Comparison of ENCODE assay signal across 8 cellular contexts in genomic region chr1:25895365-25895990, GRCh38. TPM values are rescaled to one million over a fixed set of nuclear protein-coding genes. Genes with fewer than 3 reads are reported as not detected.
DNase-seq lines count a peak whose midpoint lies in the region; ATAC-seq and TF ChIP-seq lines count a peak whose summit lies in the region.

No MANE protein-coding gene starts in this region.

- ATAC-seq in GM18868 (IDR thresholded peaks at IDR 0.05; ENCODE audit: unreplicated experiment) (peak; percentile 80), HG03280 (IDR thresholded peaks at IDR 0.05; ENCODE audit: unreplicated experiment) (peak; percentile 84)

- POLR2A ChIA-PET in AG04449 (lab: Yijun Ruan, JAX) = interaction anchor here (0.8 to 2.6 kb wide), 7 partner anchors 17 to 126 kb away, joined by 3 to 14 read pairs (median 4); partner anchors contain the start of genes EXTL1, PAFAH2 and PAQR7
- POLR2A ChIA-PET in MCF 10A (lab: Yijun Ruan, JAX) = interaction anchor here (1.0 to 3.5 kb wide), 9 partner anchors 9 to 103 kb away, joined by 4 to 38 read pairs (median 5); partner anchors contain the start of genes MTFR1L and PAFAH2

- H3K4me3 ChIP-seq in AG04449 (ENCODE audit: low read depth, low read length) = no peak overlapping the region
- H3K4me3 ChIP-seq in WERI-Rb-1 (ENCODE audit: low read depth, low read length) = no peak overlapping the region

- H3K27ac Mint-ChIP-seq in MCF 10A (ENCODE audit: low read depth, unreplicated experiment) (peak overlapping the region; percentile 16), immature natural killer cell (peak overlapping the region in 5 of 6 donors; percentile 18 to 69 (median 60))

- no peaks in the 10 kb centered on the region for H3K9me3 ChIP-seq in WERI-Rb-1 (ENCODE audit: severe bottlenecking)

- DNase-seq in AG04449 (ENCODE audit: low read depth, low spot score) = peak; percentile 51
- peak; percentile 83 for DNase-seq in NCI-H345 (lab: John Stamatoyannopoulos, UW)
- peak; percentile 90 for DNase-seq in WERI-Rb-1
- DNase-seq in MCF 10A (ENCODE audit: unreplicated experiment) = peak; percentile 85
- DNase-seq in immature natural killer cell = peak; percentile 91 to 94 (median 91)
- peak; percentile 73 to 79 for DNase-seq in stimulated activated CD4-positive, alpha-beta T cell treated with anti-CD3 and anti-CD28 coated beads, Interleukin-12 subunit alpha, Interleukin-12 subunit beta, amount 100 ng/mL, for 24 hours (ENCODE audit: low read depth in 2 of 2)

- H3K27me3 ChIP-seq in WERI-Rb-1 (ENCODE audit: insufficient read depth, low read depth, severe bottlenecking) = no peaks in the 10 kb centered on the region

- H3K36me3 Mint-ChIP-seq in MCF 10A (ENCODE audit: insufficient read depth, unreplicated experiment) (peaks cover under 1% of the 10 kb centered on the region), immature natural killer cell (peaks cover 0 to 4% (median 0%) of the 10 kb centered on the region in 3 donors)

- H3K36me3 ChIP-seq in WERI-Rb-1 = peaks cover 94% of the 10 kb centered on the region

- H3K27me3 Mint-ChIP-seq in MCF 10A (ENCODE audit: insufficient read depth, unreplicated experiment) (no peaks in the 10 kb centered on the region), immature natural killer cell (ENCODE audit: low read depth in 3 of 3) (peaks cover 0 to 5% (median 0%) of the 10 kb centered on the region in 3 donors)

- peak overlapping the region; percentile 64 for H3K27ac ChIP-seq in WERI-Rb-1

- TF ChIP-seq CTCF in AG04449 (IDR thresholded peaks at IDR 0.05; ENCODE audit: insufficient read depth, low read length, missing control alignments) (peak; percentile 99), WERI-Rb-1 (IDR thresholded peaks at IDR 0.05; ENCODE audit: low read depth, low read length) (peak; percentile 96), MCF 10A (IDR thresholded peaks at IDR 0.05; ENCODE audit: unreplicated experiment) (peak; percentile 95)

- intact Hi-C loops in MCF 10A (cut with micrococcal nuclease) = loop anchor here (1.0 to 2.0 kb wide), 2 partner anchors 59 to 103 kb away; partner anchors contain the start of gene PAFAH2

- H3K4me3 Mint-ChIP-seq in MCF 10A (ENCODE audit: unreplicated experiment) = peak overlapping the region; percentile 1
- no peak overlapping the region for H3K4me3 Mint-ChIP-seq in immature natural killer cell

- H3K9me3 Mint-ChIP-seq in MCF 10A (ENCODE audit: unreplicated experiment) (no peaks in the 10 kb centered on the region), immature natural killer cell (no peaks in the 10 kb centered on the region)

- no TSS peak for BruUV-seq in MCF 10A (replicated peaks; lab: Mats Ljungman, UMichigan)

- peaks cover 5% of the 10 kb centered on the region for H3K4me1 Mint-ChIP-seq in MCF 10A (ENCODE audit: insufficient read depth, unreplicated experiment)
- H3K4me1 Mint-ChIP-seq in immature natural killer cell = peaks cover 10 to 14% of the 10 kb centered on the region in 2 donors

- CTCF ChIA-PET in AG04449 (lab: Yijun Ruan, JAX) (interaction anchor here (0.6 to 21.4 kb wide), 48 partner anchors 8 to 513 kb away, joined by 3 to 609 read pairs (median 6); partner anchors contain the start of genes EXTL1, PAFAH2, PAQR7 and STMN1), MCF 10A (lab: Yijun Ruan, JAX) (interaction anchor here (0.6 to 8.1 kb wide), 35 partner anchors 8 to 1151 kb away, joined by 3 to 106 read pairs (median 4); partner anchors contain the start of gene PAFAH2)

RNA-seq across cellular contexts. Expression of gene STMN1, which starts 10.7 kb away (rescaled TPM):
- total RNA-seq in MCF 10A (2022) = 99.3 and 137 TPM in 2 replicates
- polyA plus RNA-seq in immature natural killer cell = 100 to 1,000 TPM; 135 to 156 (median 138) TPM

RNA-seq across cellular contexts. Expression of gene PAQR7, which starts 20.0 kb away (rescaled TPM):
- 3.8 and 4.4 TPM in 2 replicates for total RNA-seq in MCF 10A (2022)
- under 1 TPM in 2 of 3 donors, not detected in 1; 0.32 to 0.35 TPM for polyA plus RNA-seq in immature natural killer cell

RNA-seq across cellular contexts. Expression of gene AUNIP, which starts 36.2 kb away (rescaled TPM):
- 5.2 and 9.4 TPM in 2 replicates for total RNA-seq in MCF 10A (2022)
- under 1 TPM in 2 of 3 donors, not detected in 1; 0.31 to 0.37 TPM for polyA plus RNA-seq in immature natural killer cell
